ENCODE assay signal across 11 cellular contexts in the genomic region with DNA sequence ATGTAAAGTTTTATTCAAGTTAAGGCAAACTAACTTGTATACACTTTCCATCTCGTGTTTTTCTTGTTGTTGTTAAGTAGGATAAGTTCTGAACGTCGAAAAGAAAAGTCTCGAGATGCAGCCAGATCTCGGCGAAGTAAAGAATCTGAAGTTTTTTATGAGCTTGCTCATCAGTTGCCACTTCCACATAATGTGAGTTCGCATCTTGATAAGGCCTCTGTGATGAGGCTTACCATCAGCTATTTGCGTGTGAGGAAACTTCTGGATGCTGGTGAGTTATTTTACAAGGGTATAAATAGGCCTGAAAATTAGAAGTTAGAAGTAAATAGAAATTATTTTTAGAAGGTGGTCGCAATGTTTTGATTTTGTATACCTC. TPM values are rescaled to one million over a fixed set of nuclear protein-coding genes. Genes with fewer than 3 reads are reported as not detected.
A peak's percentile ranks its signal among the peaks of the same experiment; 100 is the strongest.
DNase-seq lines count a peak whose midpoint lies in the region; ATAC-seq and TF ChIP-seq lines count a peak whose summit lies in the region.
"Had no signal": no experiment of that assay in that cellular context is flagged by ENCODE, and none has a peak within 500 bp of the region (broad histone marks: within the 10 kb centered on the region; RNA-seq: fewer than 3 reads in every experiment).

No MANE protein-coding gene starts in this region.

- intact Hi-C loops in esophagus squamous epithelium (cut with DNase I) (no loop called here), sigmoid colon (cut with DNase I) (no loop called here)

- peaks cover 87% of the 10 kb centered on the region for H3K4me1 Mint-ChIP-seq in activated T-cell treated with anti-CD3 and anti-CD28 coated beads, Interleukin-2, amount 50 U/mL, for 72 hours (ENCODE audit: low read depth)
- H3K4me1 Mint-ChIP-seq in T-cell = peaks cover 73 to 78% (median 77%) of the 10 kb centered on the region in 3 donors
- peaks cover 66% of the 10 kb centered on the region for H3K4me1 Mint-ChIP-seq in stimulated activated memory B cell treated with anti-CD40 and anti-IgM and Interleukin-4, amounts not matched to agents 10 μg/mL and 1 μg/mL and 100 μg/mL, for 72 hours

- H3K27me3 Mint-ChIP-seq in activated T-cell treated with anti-CD3 and anti-CD28 coated beads, Interleukin-2, amount 50 U/mL, for 72 hours (ENCODE audit: low read depth) = no peaks in the 10 kb centered on the region
- H3K27me3 Mint-ChIP-seq in T-cell = no peaks in the 10 kb centered on the region
- no peaks in the 10 kb centered on the region for H3K27me3 Mint-ChIP-seq in stimulated activated memory B cell treated with anti-CD40 and anti-IgM and Interleukin-4, amounts not matched to agents 10 μg/mL and 1 μg/mL and 100 μg/mL, for 72 hours

- no peaks in the 10 kb centered on the region for H3K9me3 Mint-ChIP-seq in activated T-cell treated with anti-CD3 and anti-CD28 coated beads, Interleukin-2, amount 50 U/mL, for 72 hours
- no peaks in the 10 kb centered on the region for H3K9me3 Mint-ChIP-seq in T-cell
- H3K9me3 Mint-ChIP-seq in stimulated activated memory B cell treated with anti-CD40 and anti-IgM and Interleukin-4, amounts not matched to agents 10 μg/mL and 1 μg/mL and 100 μg/mL, for 72 hours = no peaks in the 10 kb centered on the region

- H3K9me3 ChIP-seq in esophagus squamous epithelium = no peaks in the 10 kb centered on the region
- H3K9me3 ChIP-seq in sigmoid colon = no peaks in the 10 kb centered on the region
- H3K9me3 ChIP-seq: gastroesophageal sphincter had no signal

- TF ChIP-seq POLR2A in esophagus squamous epithelium (IDR thresholded peaks at IDR 0.05) = no peak
- TF ChIP-seq POLR2A in sigmoid colon (IDR thresholded peaks at IDR 0.05) = no peak

- peak; percentile 13 to 33 for ATAC-seq in activated T-cell treated with anti-CD3 and anti-CD28 coated beads, Interleukin-2, amount 50 U/mL, for 72 hours (replicated peaks in 1 of 2)
- ATAC-seq in T-cell (replicated peaks in 1 of 4) (peak in 2 of 4 experiments; percentile 50 to 51), GM21576 (IDR thresholded peaks at IDR 0.05; ENCODE audit: unreplicated experiment) (no peak)
- ATAC-seq in stimulated activated memory B cell treated with anti-CD40 and anti-IgM and Interleukin-4, amounts not matched to agents 10 μg/mL and 1 μg/mL and 100 μg/mL, for 72 hours = no peak
- ATAC-seq: gastroesophageal sphincter had no signal

- H3K4me3 Mint-ChIP-seq in activated T-cell treated with anti-CD3 and anti-CD28 coated beads, Interleukin-2, amount 50 U/mL, for 72 hours = peak overlapping the region; percentile 59 to 66
- H3K4me3 Mint-ChIP-seq in T-cell = peak overlapping the region; percentile 35 to 54 (median 52)
- H3K4me3 Mint-ChIP-seq in stimulated activated memory B cell treated with anti-CD40 and anti-IgM and Interleukin-4, amounts not matched to agents 10 μg/mL and 1 μg/mL and 100 μg/mL, for 72 hours = peak overlapping the region; percentile 38

- POLR2A ChIA-PET in T-cell (lab: Charles Lee) = interaction anchor here (0.5 to 1.8 kb wide), 8 partner anchors 9 to 438 kb away, joined by 3 to 8 read pairs (median 4); partner anchors contain the start of gene SNAPC1 (in 1 of the 2)

- H3K27ac ChIP-seq in esophagus squamous epithelium = peak overlapping the region in 3 of 4 donors; percentile 1 to 31 (median 26)
- H3K27ac ChIP-seq in sigmoid colon = peak overlapping the region in 1 of 4 donors; percentile 24

- H3K27me3 ChIP-seq in esophagus squamous epithelium (no peaks in the 10 kb centered on the region), sigmoid colon (no peaks in the 10 kb centered on the region)
- H3K27me3 ChIP-seq: gastroesophageal sphincter had no signal

- WGBS in esophagus squamous epithelium, 2 donors = 65% methylated on average over 9 of the region's 9 CpGs
- WGBS in sigmoid colon, 2 donors = 48 to 81% methylated on average over 9 of the region's 9 CpGs

- CTCF ChIA-PET in T-cell (lab: Charles Lee) = interaction anchor here (0.6 to 2.2 kb wide), 10 partner anchors 8 to 966 kb away, joined by 3 to 11 read pairs (median 4); partner anchors contain the start of gene HIF1A (in 1 of the 2)

- H3K36me3 Mint-ChIP-seq in activated T-cell treated with anti-CD3 and anti-CD28 coated beads, Interleukin-2, amount 50 U/mL, for 72 hours (ENCODE audit: insufficient read depth in 2 of 2) = peaks cover 16 to 28% of the 10 kb centered on the region in 2 donors
- H3K36me3 Mint-ChIP-seq in T-cell = peaks cover 22% of the 10 kb centered on the region
- peaks cover 24% of the 10 kb centered on the region for H3K36me3 Mint-ChIP-seq in stimulated activated memory B cell treated with anti-CD40 and anti-IgM and Interleukin-4, amounts not matched to agents 10 μg/mL and 1 μg/mL and 100 μg/mL, for 72 hours

- H3K4me3 ChIP-seq in esophagus squamous epithelium (no peak overlapping the region), sigmoid colon (no peak overlapping the region)
- H3K4me3 ChIP-seq: gastroesophageal sphincter had no signal

- TF ChIP-seq CTCF in esophagus squamous epithelium (IDR thresholded peaks at IDR 0.05) = no peak
- TF ChIP-seq CTCF in sigmoid colon (IDR thresholded peaks at IDR 0.05) = no peak

- DNase-seq in activated T-cell treated with anti-CD3 and anti-CD28 coated beads, Interleukin-2, amount 50 U/mL, for 72 hours = no peak
- DNase-seq in activated T-cell treated with anti-CD3 and anti-CD28 coated beads for 4 hours (no peak), T-cell (no peak), esophagus squamous epithelium (lab: John Stamatoyannopoulos, UW) (no peak), sigmoid colon (no peak)
- no peak for DNase-seq in activated effector memory CD4-positive, alpha-beta T cell treated with Interleukin-2 at 50 U/mL for 16 hours
- DNase-seq: NCI-H524 treated with DMSO at 0.1 percent for 48 hours, retina had no signal

- H3K36me3 ChIP-seq in esophagus squamous epithelium (peaks cover 4 to 46% (median 4%) of the 10 kb centered on the region in 3 donors), sigmoid colon (peaks cover 0 to 32% (median 4%) of the 10 kb centered on the region in 4 donors)

- peaks cover 17 to 60% (median 40%) of the 10 kb centered on the region in 3 donors for H3K4me1 ChIP-seq in esophagus squamous epithelium
- peaks cover 0 to 35% (median 19%) of the 10 kb centered on the region in 4 donors for H3K4me1 ChIP-seq in sigmoid colon

- peak overlapping the region; percentile 92 for H3K27ac Mint-ChIP-seq in activated T-cell treated with anti-CD3 and anti-CD28 coated beads, Interleukin-2, amount 50 U/mL, for 72 hours
- H3K27ac Mint-ChIP-seq in T-cell = peak overlapping the region; percentile 66 to 79
- H3K27ac Mint-ChIP-seq in stimulated activated memory B cell treated with anti-CD40 and anti-IgM and Interleukin-4, amounts not matched to agents 10 μg/mL and 1 μg/mL and 100 μg/mL, for 72 hours = peak overlapping the region; percentile 53

- no peak for TF ChIP-seq EP300 in sigmoid colon (IDR thresholded peaks at IDR 0.05)

RNA-seq across cellular contexts. Expression of gene HIF1A, which starts 25.0 kb away (rescaled TPM):
- 100 to 1,000 TPM; 283 to 343 TPM for total RNA-seq in activated T-cell treated with anti-CD3 and anti-CD28 coated beads, Interleukin-2, amount 50 U/mL, for 72 hours
- total RNA-seq in T-cell (100 to 1,000 TPM in 2 of 5 donors, 10 to 100 TPM in 3; 80.2 to 200 (median 87.8) TPM), esophagus squamous epithelium (100 to 1,000 TPM; 108 to 199 (median 127) TPM), sigmoid colon (10 to 100 TPM; 49.7 to 84.0 (median 67.0) TPM)
- polyA plus RNA-seq in sigmoid colon = 10 to 100 TPM; 31.8 to 74.3 (median 50.9) TPM

RNA-seq across cellular contexts. Expression of gene SNAPC1, which starts 41.9 kb away (rescaled TPM):
- 1 to 10 TPM; 7.2 to 7.8 TPM for total RNA-seq in activated T-cell treated with anti-CD3 and anti-CD28 coated beads, Interleukin-2, amount 50 U/mL, for 72 hours
- 1 to 10 TPM; 2.8 to 6.4 (median 4.0) TPM for total RNA-seq in T-cell
- total RNA-seq in esophagus squamous epithelium = 1 to 10 TPM; 3.2 to 9.2 (median 6.2) TPM
- total RNA-seq in sigmoid colon = 1 to 10 TPM; 4.1 to 7.8 (median 7.0) TPM
- 1 to 10 TPM in 2 of 3 donors, under 1 TPM in 1; 0.92 to 3.1 (median 1.2) TPM for polyA plus RNA-seq in sigmoid colon

Comparison
In these comparisons a context has a peak if more than half of its experiments do, and no peak if none do; other contexts are left out.
1. ATAC-seq: peak in activated T-cell treated with anti-CD3 and anti-CD28 coated beads, Interleukin-2, amount 50 U/mL, for 72 hours (2 of 2); none in stimulated activated memory B cell treated with anti-CD40 and anti-IgM and Interleukin-4, amounts not matched to agents 10 μg/mL and 1 μg/mL and 100 μg/mL, for 72 hours (single experiment) and GM21576 (single experiment).
2. Peak in every context shown above with its lines, with median percentiles within 50 percentile points of each other: H3K27ac Mint-ChIP-seq and H3K4me3 Mint-ChIP-seq.